ENCODE assay signal across 36 cellular contexts in the genomic region with DNA sequence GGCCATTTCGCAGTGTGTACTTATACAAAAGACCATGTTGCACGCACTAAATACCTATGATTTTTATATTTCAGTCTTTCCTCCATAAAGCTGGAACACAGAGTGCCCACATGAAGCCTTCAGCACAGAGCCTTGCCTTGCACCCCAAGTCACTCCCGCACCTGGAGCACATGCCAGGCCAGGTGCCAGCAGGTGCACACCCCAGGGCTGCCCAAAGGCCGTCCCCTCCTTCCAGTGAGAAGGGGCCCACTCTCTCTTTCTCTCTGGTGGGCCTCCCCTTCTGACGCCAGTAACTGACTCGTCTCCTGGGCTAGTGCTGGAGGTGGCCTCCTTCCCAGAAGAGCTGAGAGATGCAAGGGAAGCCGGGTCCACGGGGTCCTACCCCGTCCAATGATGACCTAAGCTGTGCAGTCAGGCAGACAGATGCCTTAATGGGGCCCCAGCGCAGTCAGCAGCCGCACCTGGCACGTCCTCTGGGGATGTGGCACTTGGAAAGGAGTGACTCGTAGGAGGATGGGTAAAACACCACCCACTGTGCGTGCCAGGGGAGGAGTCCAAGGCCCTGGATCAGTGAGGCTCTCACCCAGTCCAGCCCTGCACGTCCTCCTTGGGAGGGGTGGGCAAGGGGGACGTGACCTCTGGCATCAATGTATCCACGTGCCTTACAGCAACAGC. TPM values are rescaled to one million over a fixed set of nuclear protein-coding genes. Genes with fewer than 3 reads are reported as not detected.
"Had no signal": no experiment of that assay in that cellular context is flagged by ENCODE, and none has a peak within 500 bp of the region (broad histone marks: within the 10 kb centered on the region; RNA-seq: fewer than 3 reads in every experiment).

No MANE protein-coding gene starts in this region.

- H3K9ac ChIP-seq: neural progenitor cell had no signal

- H3K4me1 ChIP-seq: gastrocnemius medialis, left lung, neural progenitor cell, right lobe of liver, vagina had no signal

- H3K27ac ChIP-seq: brain microvascular endothelial cell, gastrocnemius medialis, left lung, neural progenitor cell, right lobe of liver, upper lobe of left lung, vagina, WERI-Rb-1 had no signal

- H3K4me2 ChIP-seq: neural progenitor cell had no signal

- DNase-seq: activated CD4-positive, alpha-beta T cell treated with anti-CD3 and anti-CD28 coated beads for 48 hours; activated CD4-positive, alpha-beta T cell treated with anti-CD3 and anti-CD28 coated beads, Interleukin-2, amount 50 U/mL, for 48 hours; activated CD8-positive, alpha-beta memory T cell treated with anti-CD3 and anti-CD28 coated beads for 24 hours; activated effector memory CD4-positive, alpha-beta T cell treated with anti-CD3 and anti-CD28 coated beads, Interleukin-2, amount 50 U/mL, for 16 hours; activated naive CD4-positive, alpha-beta T cell treated with anti-CD3 and anti-CD28 coated beads for 36 hours; activated naive CD8-positive, alpha-beta T cell treated with anti-CD3 and anti-CD28 coated beads, Interleukin-2, amount 10 ng/mL, durations not matched to agents 7 days and 5 days; activated T-cell treated with anti-CD3 and anti-CD28 coated beads, Interleukin-2, amount 50 U/mL, for 1 hour; brain microvascular endothelial cell; cortex of kidney; effector memory CD8-positive, alpha-beta T cell; erythroblast; gastrocnemius medialis; head of caudate nucleus; hippocampal formation; immature natural killer cell; mesendoderm; natural killer cell; stimulated activated CD4-positive, alpha-beta T cell treated with anti-CD3 and anti-CD28 coated beads, Interleukin-12 subunit alpha, Interleukin-12 subunit beta, amount 100 ng/mL, for 4 hours; stimulated activated CD4-positive, alpha-beta T cell treated with anti-CD3 and anti-CD28 coated beads, Interleukin-4, amount 100 ng/mL, for 24 hours; substantia nigra; T-helper 17 cell; T1000; WERI-Rb-1 had no signal

- H3K36me3 Mint-ChIP-seq: activated naive CD8-positive, alpha-beta T cell treated with anti-CD3 and anti-CD28 coated beads, Interleukin-2, amount 10 ng/mL, durations not matched to agents 7 days and 5 days; immature natural killer cell; natural killer cell; neural progenitor cell; stimulated activated effector memory CD8-positive, alpha-beta T cell treated with anti-CD3 and anti-CD28 coated beads, Interleukin-12 subunit alpha, Interleukin-12 subunit beta, amount 100 ng/mL, for 72 hours had no signal

- H3K9me3 ChIP-seq: gastrocnemius medialis, left lung, right lobe of liver, upper lobe of left lung, vagina had no signal

- H3K27ac Mint-ChIP-seq: activated naive CD4-positive, alpha-beta T cell treated with anti-CD3 and anti-CD28 coated beads for 36 hours; activated naive CD8-positive, alpha-beta T cell treated with anti-CD3 and anti-CD28 coated beads, Interleukin-2, amount 10 ng/mL, durations not matched to agents 7 days and 5 days; activated T-helper 1 cell treated with anti-CD3 and anti-CD28 coated beads, Interleukin-12 subunit alpha, Interleukin-12 subunit beta, Interleukin-2, Interleukin-4 antibody, amounts not matched to agents 30 ng/mL and 10 ng/mL and 1 ng/mL, durations not matched to agents 14 hours and 24 hours and 36 hours; effector memory CD8-positive, alpha-beta T cell; natural killer cell; neural progenitor cell; stimulated activated effector memory CD8-positive, alpha-beta T cell treated with anti-CD3 and anti-CD28 coated beads, Interleukin-12 subunit alpha, Interleukin-12 subunit beta, amount 100 ng/mL, for 72 hours; stimulated activated naive CD8-positive, alpha-beta T cell treated with anti-CD3 and anti-CD28 coated beads, Interleukin-15, Interleukin-2, amounts not matched to agents 100 ng/mL and 50 ng/mL, for 24 hours; T-helper 17 cell had no signal

- H3K4me1 Mint-ChIP-seq: activated naive CD8-positive, alpha-beta T cell treated with anti-CD3 and anti-CD28 coated beads, Interleukin-2, amount 10 ng/mL, durations not matched to agents 7 days and 5 days; immature natural killer cell; natural killer cell; neural progenitor cell; stimulated activated effector memory CD8-positive, alpha-beta T cell treated with anti-CD3 and anti-CD28 coated beads, Interleukin-12 subunit alpha, Interleukin-12 subunit beta, amount 100 ng/mL, for 72 hours had no signal

- H3K27me3 ChIP-seq: neural progenitor cell, right lobe of liver, upper lobe of left lung, vagina had no signal

- H3K4me3 Mint-ChIP-seq: activated naive CD4-positive, alpha-beta T cell treated with anti-CD3 and anti-CD28 coated beads for 36 hours; activated naive CD8-positive, alpha-beta T cell treated with anti-CD3 and anti-CD28 coated beads, Interleukin-2, amount 10 ng/mL, durations not matched to agents 7 days and 5 days; activated T-helper 1 cell treated with anti-CD3 and anti-CD28 coated beads, Interleukin-12 subunit alpha, Interleukin-12 subunit beta, Interleukin-2, Interleukin-4 antibody, amounts not matched to agents 30 ng/mL and 10 ng/mL and 1 ng/mL, durations not matched to agents 14 hours and 24 hours and 36 hours; effector memory CD8-positive, alpha-beta T cell; immature natural killer cell; natural killer cell; neural progenitor cell; stimulated activated effector memory CD8-positive, alpha-beta T cell treated with anti-CD3 and anti-CD28 coated beads, Interleukin-12 subunit alpha, Interleukin-12 subunit beta, amount 100 ng/mL, for 72 hours; stimulated activated naive CD8-positive, alpha-beta T cell treated with anti-CD3 and anti-CD28 coated beads, Interleukin-15, Interleukin-2, amounts not matched to agents 100 ng/mL and 50 ng/mL, for 24 hours; T-helper 17 cell had no signal

- H3K4me3 ChIP-seq: gastrocnemius medialis, left lung, lung, neural progenitor cell, right lobe of liver, upper lobe of left lung, vagina had no signal

- H3K9me3 Mint-ChIP-seq: activated naive CD4-positive, alpha-beta T cell treated with anti-CD3 and anti-CD28 coated beads for 36 hours; activated naive CD8-positive, alpha-beta T cell treated with anti-CD3 and anti-CD28 coated beads, Interleukin-2, amount 10 ng/mL, durations not matched to agents 7 days and 5 days; activated T-helper 1 cell treated with anti-CD3 and anti-CD28 coated beads, Interleukin-12 subunit alpha, Interleukin-12 subunit beta, Interleukin-2, Interleukin-4 antibody, amounts not matched to agents 30 ng/mL and 10 ng/mL and 1 ng/mL, durations not matched to agents 14 hours and 24 hours and 36 hours; effector memory CD8-positive, alpha-beta T cell; immature natural killer cell; natural killer cell; neural progenitor cell; stimulated activated effector memory CD8-positive, alpha-beta T cell treated with anti-CD3 and anti-CD28 coated beads, Interleukin-12 subunit alpha, Interleukin-12 subunit beta, amount 100 ng/mL, for 72 hours; stimulated activated naive CD8-positive, alpha-beta T cell treated with anti-CD3 and anti-CD28 coated beads, Interleukin-15, Interleukin-2, amounts not matched to agents 100 ng/mL and 50 ng/mL, for 24 hours had no signal

- H2AFZ ChIP-seq: neural progenitor cell had no signal

- ATAC-seq: activated CD4-positive, CD25-positive, alpha-beta regulatory T cell treated with anti-CD3 and anti-CD28 coated beads, Interleukin-2, amount 50 U/mL, for 24 hours; effector memory CD8-positive, alpha-beta T cell; gastrocnemius medialis; left lung; natural killer cell; right lobe of liver; stimulated activated effector memory CD8-positive, alpha-beta T cell treated with anti-CD3 and anti-CD28 coated beads, Interleukin-12 subunit alpha, Interleukin-12 subunit beta, amount 100 ng/mL, for 72 hours; T-helper 17 cell had no signal

- H3K36me3 ChIP-seq: brain microvascular endothelial cell, gastrocnemius medialis, left lung, neural progenitor cell, right lobe of liver, upper lobe of left lung, vagina, WERI-Rb-1 had no signal

RNA-seq across cellular contexts. Expression of gene SHH, which starts 17.7 kb away (rescaled TPM):
- total RNA-seq: activated naive CD4-positive, alpha-beta T cell treated with anti-CD3 and anti-CD28 coated beads for 36 hours; activated naive CD8-positive, alpha-beta T cell treated with anti-CD3 and anti-CD28 coated beads, Interleukin-2, amount 10 ng/mL, durations not matched to agents 7 days and 5 days; activated T-helper 1 cell treated with anti-CD3 and anti-CD28 coated beads, Interleukin-12 subunit alpha, Interleukin-12 subunit beta, Interleukin-2, Interleukin-4 antibody, amounts not matched to agents 30 ng/mL and 10 ng/mL and 1 ng/mL, durations not matched to agents 14 hours and 24 hours and 36 hours; cardiac septum; gastrocnemius medialis; natural killer cell; omental fat pad; skeletal muscle tissue; T-helper 17 cell had no signal
- polyA plus RNA-seq: immature natural killer cell had no signal
